Comparison of ENCODE assay signal across 12 cellular contexts in the genomic region with DNA sequence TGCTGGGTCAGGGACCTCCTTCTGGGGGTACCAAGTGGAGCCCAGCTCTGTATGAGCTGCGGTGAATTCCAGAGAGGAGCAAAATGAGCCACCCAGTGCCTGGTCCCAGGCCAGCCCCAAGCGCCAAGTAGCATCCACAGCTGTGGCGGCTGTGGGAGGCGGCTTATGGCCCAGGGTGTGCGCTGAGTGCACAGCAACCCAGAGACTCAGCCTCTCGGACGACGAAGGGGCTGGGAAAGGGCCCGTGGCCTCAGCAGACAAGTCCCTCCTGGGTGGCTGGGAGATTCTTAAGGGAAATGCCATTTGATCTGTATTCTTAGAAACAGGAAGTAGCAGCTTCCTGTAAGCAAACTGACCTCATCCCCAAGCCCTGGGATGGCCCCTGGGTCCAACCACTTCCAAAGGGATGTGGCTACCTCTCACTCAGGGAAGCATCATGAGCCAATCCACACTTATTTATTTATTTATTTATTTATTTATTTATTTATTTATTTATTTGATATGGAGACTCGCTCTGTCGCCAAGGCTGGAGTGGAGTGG. TPM values are rescaled to one million over a fixed set of nuclear protein-coding genes. Genes with fewer than 3 reads are reported as not detected.
A peak's percentile ranks its signal among the peaks of the same experiment; 100 is the strongest.
DNase-seq lines count a peak whose midpoint lies in the region; ATAC-seq and TF ChIP-seq lines count a peak whose summit lies in the region.
"Had no signal": no experiment of that assay in that cellular context is flagged by ENCODE, and none has a peak within 500 bp of the region (broad histone marks: within the 10 kb centered on the region; RNA-seq: fewer than 3 reads in every experiment).

No MANE protein-coding gene starts in this region.

- no peaks in the 10 kb centered on the region for H3K36me3 ChIP-seq in mesenchymal stem cell (ENCODE audit: control insufficient read depth in 1 of 2, insufficient read depth in 2 of 2, low read depth in 1 of 2, low read length in 2 of 2)
- H3K36me3 ChIP-seq in breast epithelium: no peaks in the 10 kb centered on the region
- H3K36me3 ChIP-seq: uterus had no signal

- peak overlapping the region; percentile 99 for H4K8ac ChIP-seq in mesenchymal stem cell (ENCODE audit: low read length)

- TF ChIP-seq CTCF in NB4 (IDR thresholded peaks at IDR 0.05; ENCODE audit: low read depth, low read length) (no peak), endothelial cell (IDR thresholded peaks at IDR 0.05; ENCODE audit: unreplicated experiment) (no peak), breast epithelium (IDR thresholded peaks at IDR 0.05) (no peak)

- H3K14ac ChIP-seq in mesenchymal stem cell (ENCODE audit: low read length in 2 of 2): no peak overlapping the region

- ATAC-seq in HG03378 (IDR thresholded peaks at IDR 0.05; ENCODE audit: unreplicated experiment): no peak
- ATAC-seq in HG03457 (IDR thresholded peaks at IDR 0.05; ENCODE audit: unreplicated experiment): no peak

- H3K4me1 ChIP-seq in mesenchymal stem cell (ENCODE audit: control insufficient read depth, insufficient read depth, low read depth, low read length): peaks cover 6% of the 10 kb centered on the region
- H3K4me1 ChIP-seq in breast epithelium: peaks cover 0 to 3% of the 10 kb centered on the region in 2 donors
- H3K4me1 ChIP-seq: uterus had no signal

- H3K4me3 ChIP-seq in NB4 (ENCODE audit: low read depth, low read length): no peak overlapping the region
- no peak overlapping the region for H3K4me3 ChIP-seq in mesenchymal stem cell (ENCODE audit: insufficient read depth in 1 of 2, low read depth in 1 of 2, low read length in 2 of 2)
- H3K4me3 ChIP-seq in breast epithelium: no peak overlapping the region
- H3K4me3 ChIP-seq: uterus had no signal

- H3K27me3 Mint-ChIP-seq in endothelial cell (ENCODE audit: unreplicated experiment): peaks cover 21% of the 10 kb centered on the region
- H3K27me3 Mint-ChIP-seq: central memory CD8-positive, alpha-beta T cell had no signal

- 58% methylated on average over 11 of the region's 11 CpGs for WGBS in mesenchymal stem cell

- H3K36me3 Mint-ChIP-seq in endothelial cell (ENCODE audit: low read depth, unreplicated experiment): no peaks in the 10 kb centered on the region

- DNase-seq in ELR (ENCODE audit: low read depth) (peak; percentile 72), NB4 (ENCODE audit: low read depth) (peak; percentile 77), endothelial cell (ENCODE audit: low spot score) (peak; percentile 56), mesenchymal stem cell (peak; percentile 79), breast epithelium (ENCODE audit: low spot score in 2 of 2) (no peak), substantia nigra (lab: John Stamatoyannopoulos, UW) (no peak)
- DNase-seq: hypothalamus, nucleus accumbens, uterus had no signal

- no peak overlapping the region for H3K9ac ChIP-seq in mesenchymal stem cell (ENCODE audit: low read length)

- intact Hi-C loops in breast epithelium (cut with DNase I; ENCODE audit: low total_unique reads): no loop called here

- peaks cover 39% of the 10 kb centered on the region for H3K4me1 Mint-ChIP-seq in endothelial cell (ENCODE audit: unreplicated experiment)
- H3K4me1 Mint-ChIP-seq: central memory CD8-positive, alpha-beta T cell had no signal

- TF ChIP-seq POLR2A in NB4 (IDR thresholded peaks at IDR 0.05; ENCODE audit: extremely low read depth, insufficient read length) (no peak), breast epithelium (IDR thresholded peaks at IDR 0.05) (no peak)

- peaks cover 11 to 37% of the 10 kb centered on the region in 2 experiments for H3K27me3 ChIP-seq in mesenchymal stem cell (ENCODE audit: control insufficient read depth in 1 of 2, insufficient read depth in 1 of 2, low read length in 2 of 2)
- H3K27me3 ChIP-seq in breast epithelium: no peaks in the 10 kb centered on the region
- H3K27me3 ChIP-seq: uterus had no signal

- H3K27ac ChIP-seq in mesenchymal stem cell (ENCODE audit: low read length, poor library complexity, severe bottlenecking) (no peak overlapping the region), breast epithelium (no peak overlapping the region), substantia nigra (ENCODE audit: low read depth, low read length, poor library complexity, severe bottlenecking) (no peak overlapping the region)
- H3K27ac ChIP-seq: uterus had no signal

- peak overlapping the region; percentile 84 to 94 for H3K18ac ChIP-seq in mesenchymal stem cell (ENCODE audit: low read depth in 1 of 2, low read length in 2 of 2)

- H2AK5ac ChIP-seq in mesenchymal stem cell (ENCODE audit: low read length, severe bottlenecking): no peak overlapping the region

- H3K27ac Mint-ChIP-seq in endothelial cell (ENCODE audit: unreplicated experiment): peak overlapping the region; percentile 97

- H3K23ac ChIP-seq in mesenchymal stem cell (ENCODE audit: low read length in 2 of 2): no peak overlapping the region

- H3K4me2 ChIP-seq in mesenchymal stem cell (ENCODE audit: low read length, poor library complexity, severe bottlenecking): no peak overlapping the region

- no peaks in the 10 kb centered on the region for H3K79me1 ChIP-seq in mesenchymal stem cell (replicated peaks; ENCODE audit: low read length, poor library complexity, severe bottlenecking)

- H2BK120ac ChIP-seq in mesenchymal stem cell (ENCODE audit: low read depth, low read length): peak overlapping the region; percentile 11

- peak overlapping the region; percentile 62 for H4K91ac ChIP-seq in mesenchymal stem cell (ENCODE audit: low read length)

- no peaks in the 10 kb centered on the region for H3K9me3 Mint-ChIP-seq in endothelial cell (ENCODE audit: unreplicated experiment)
- H3K9me3 Mint-ChIP-seq: central memory CD8-positive, alpha-beta T cell had no signal

- H3K4me3 Mint-ChIP-seq in endothelial cell (ENCODE audit: unreplicated experiment): no peak overlapping the region
- H3K4me3 Mint-ChIP-seq: central memory CD8-positive, alpha-beta T cell had no signal

- H3K4ac ChIP-seq in mesenchymal stem cell (ENCODE audit: low read depth in 1 of 2, low read length in 2 of 2): peak overlapping the region in 1 of 2 experiments; percentile 45

- H2BK15ac ChIP-seq in mesenchymal stem cell (ENCODE audit: low read depth, poor library complexity, severe bottlenecking): peak overlapping the region; percentile 63

- H3K9me3 ChIP-seq in mesenchymal stem cell (ENCODE audit: control insufficient read depth, low read length) (peaks cover 3% of the 10 kb centered on the region), breast epithelium (peaks cover 5 to 7% of the 10 kb centered on the region in 2 donors)
- H3K9me3 ChIP-seq: uterus had no signal

- peak overlapping the region; percentile 88 to 97 for H2BK12ac ChIP-seq in mesenchymal stem cell (ENCODE audit: low read length in 2 of 2)

- peak overlapping the region; percentile 59 for H2AFZ ChIP-seq in mesenchymal stem cell (ENCODE audit: low read depth, low read length)

- no peak overlapping the region for H2BK5ac ChIP-seq in mesenchymal stem cell (ENCODE audit: low read depth, low read length, poor library complexity, severe bottlenecking)

RNA-seq across cellular contexts. Expression of gene ATP2A3, which starts 19.8 kb away (rescaled TPM):
- total RNA-seq in endothelial cell (ENCODE audit: unreplicated experiment) (116 TPM), breast epithelium (10 to 100 TPM in 1 of 3 donors, 1 to 10 TPM in 2; 2.6 to 15.1 (median 9.8) TPM)
- 1.7 TPM for polyA plus RNA-seq in mesenchymal stem cell (2013, experiment 1 of 2)
- polyA plus RNA-seq in mesenchymal stem cell (2013, experiment 2 of 2): 1.5 TPM

Comparison
In these comparisons a context has a peak if more than half of its experiments do, and no peak if none do; other contexts are left out.
1. DNase-seq: peak in ELR (single experiment), NB4 (single experiment), endothelial cell (single experiment) and mesenchymal stem cell (single experiment); none in breast epithelium (0 of 2) and substantia nigra (0 of 49).